In the genomic region with DNA sequence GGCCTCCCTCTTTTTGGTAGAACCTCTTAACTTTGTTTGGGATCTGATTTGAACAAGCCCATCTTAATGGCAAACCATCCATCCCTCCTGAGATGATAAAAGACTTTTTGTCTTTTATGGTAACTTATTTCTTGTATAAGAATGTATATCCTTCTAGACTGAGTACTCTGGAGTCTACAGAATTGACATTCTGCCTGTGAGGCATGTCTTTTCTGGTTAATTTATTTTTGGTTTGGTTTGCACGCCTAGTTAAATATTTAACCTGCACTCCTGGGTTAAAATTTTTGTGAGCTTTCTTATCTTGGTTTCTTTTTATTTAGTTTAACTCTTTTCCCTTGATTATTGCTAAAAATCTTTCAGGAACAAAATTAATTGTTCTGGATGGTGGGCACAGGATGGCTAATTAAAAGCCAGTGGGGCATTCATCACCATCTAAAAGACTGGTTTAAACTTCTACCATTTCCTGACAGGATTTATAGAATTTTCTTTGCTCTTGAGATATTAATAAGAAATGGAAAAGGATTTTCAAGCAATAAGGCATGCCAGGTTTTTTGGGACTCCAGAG, we compare ENCODE assay signal across 21 cellular contexts. TPM values are rescaled to one million over a fixed set of nuclear protein-coding genes. Genes with fewer than 3 reads are reported as not detected.
A peak's percentile ranks its signal among the peaks of the same experiment; 100 is the strongest.
DNase-seq lines count a peak whose midpoint lies in the region; ATAC-seq, FAIRE-seq and TF ChIP-seq lines count a peak whose summit lies in the region.
"Had no signal": no experiment of that assay in that cellular context is flagged by ENCODE, and none has a peak within 500 bp of the region (broad histone marks: within the 10 kb centered on the region; RNA-seq: fewer than 3 reads in every experiment).

No MANE protein-coding gene starts in this region.

- H3K27ac Mint-ChIP-seq in nephron: peak overlapping the region; percentile 4 to 54 (median 41)
- H3K27ac Mint-ChIP-seq: CD8-positive, alpha-beta memory T cell had no signal

- peak overlapping the region; percentile 100 for H3K27ac ChIP-seq in SK-N-MC
- H3K27ac ChIP-seq in thyroid gland: no peak overlapping the region
- H3K27ac ChIP-seq: BLaER1 treated with 17β-estradiol and CSF1 and Interleukin-3, amounts not matched to agents 10 nM and 100 nM had no signal

- H3K4me1 Mint-ChIP-seq in nephron: no peaks in the 10 kb centered on the region
- H3K4me1 Mint-ChIP-seq: CD8-positive, alpha-beta memory T cell had no signal

- peak; percentile 81 for FAIRE-seq in GM18507 (lab: Jason Lieb, UNC)
- FAIRE-seq: A204.1, GM12891, H1, K562 had no signal

- no peaks in the 10 kb centered on the region for H3K27me3 ChIP-seq in thyroid gland
- H3K27me3 ChIP-seq: BLaER1 treated with 17β-estradiol and CSF1 and Interleukin-3, amounts not matched to agents 10 nM and 100 nM had no signal

- H3K4me3 ChIP-seq in SK-N-MC: peak overlapping the region; percentile 53
- no peak overlapping the region for H3K4me3 ChIP-seq in thyroid gland (replicated peaks in 1 of 3)
- H3K4me3 ChIP-seq: BLaER1 treated with 17β-estradiol and CSF1 and Interleukin-3, amounts not matched to agents 10 nM and 100 nM; K562 had no signal

- DNase-seq in GM18507 (ENCODE audit: extremely low spot score, insufficient read length, low read depth): no peak
- peak; percentile 96 for DNase-seq in SK-N-MC (ENCODE audit: low read depth, low spot score)
- DNase-seq in thyroid gland: no peak
- DNase-seq in activated CD8-positive, alpha-beta memory T cell treated with anti-CD3 and anti-CD28 coated beads, Interleukin-2, amount 50 U/mL, for 4 hours: no peak
- DNase-seq in HUDEP-2 (lab: John Stamatoyannopoulos, UW; ENCODE audit: unreplicated experiment in 76 of 76): no peak
- DNase-seq: CD8-positive, alpha-beta memory T cell; GDM1; NCI-H1417; NCI-H1930; NCI-H526 treated with DMSO at 0.1 percent for 48 hours; NK-92 treated with Interleukin-12 subunit alpha and Interleukin-12 subunit beta, amount 100 ng/mL, for 24 hours; OCI-M1; RPMI8226 had no signal

- intact Hi-C loops in thyroid gland (cut with DNase I): no loop called here

- H3K4me1 ChIP-seq in thyroid gland: no peaks in the 10 kb centered on the region

- H3K27me3 Mint-ChIP-seq in nephron (ENCODE audit: low read depth): no peaks in the 10 kb centered on the region

- peaks cover 4% of the 10 kb centered on the region for H3K9me3 Mint-ChIP-seq in nephron

- peak; percentile 52 for ATAC-seq in GM21423 (IDR thresholded peaks at IDR 0.05; ENCODE audit: unreplicated experiment)
- ATAC-seq in HG03139 (IDR thresholded peaks at IDR 0.05; ENCODE audit: unreplicated experiment): no peak
- ATAC-seq: K562 had no signal

- H3K9ac ChIP-seq in SK-N-MC (ENCODE audit: insufficient read length): peak overlapping the region; percentile 56
- H3K9ac ChIP-seq: BLaER1 treated with 17β-estradiol and CSF1 and Interleukin-3, amounts not matched to agents 10 nM and 100 nM had no signal

- WGBS in thyroid gland, 2 donors: 95 to 96% methylated on average over 1 of the region's 1 CpG

- H3K36me3 ChIP-seq in SK-N-MC (ENCODE audit: insufficient read depth, low read length): peaks cover 3% of the 10 kb centered on the region; the same call in 1 of the 2 replicates
- H3K36me3 ChIP-seq in thyroid gland: no peaks in the 10 kb centered on the region
- H3K36me3 ChIP-seq: BLaER1 treated with 17β-estradiol and CSF1 and Interleukin-3, amounts not matched to agents 10 nM and 100 nM had no signal

- no peak for TF ChIP-seq POLR2A in thyroid gland (IDR thresholded peaks at IDR 0.05)

- no peak overlapping the region for H3K4me3 Mint-ChIP-seq in nephron
- H3K4me3 Mint-ChIP-seq: CD8-positive, alpha-beta memory T cell had no signal

- TF ChIP-seq CTCF in nephron (IDR thresholded peaks at IDR 0.05; ENCODE audit: unreplicated experiment in 3 of 3): no peak
- no peak for TF ChIP-seq CTCF in thyroid gland (IDR thresholded peaks at IDR 0.05)

- H3K36me3 Mint-ChIP-seq in nephron (ENCODE audit: low read depth): no peaks in the 10 kb centered on the region
- H3K36me3 Mint-ChIP-seq: CD8-positive, alpha-beta memory T cell had no signal

- H3K9me3 ChIP-seq in SK-N-MC (ENCODE audit: low read depth, low read length) (no peaks in the 10 kb centered on the region; the same call in 1 of the 2 replicates), thyroid gland (no peaks in the 10 kb centered on the region)

RNA-seq across cellular contexts. Expression of a gene that starts 50.3 kb away (rescaled TPM):
- 10 to 100 TPM; 35.2 to 42.9 (median 40.0) TPM for total RNA-seq in thyroid gland

RNA-seq across cellular contexts. Expression of a gene that starts 56.1 kb away (rescaled TPM):
- total RNA-seq in thyroid gland: 10 to 100 TPM; 25.3 to 57.3 (median 41.5) TPM
